8 cellular contexts compared by ENCODE assay signal in genomic region chr2:148643421-148643820, GRCh38. TPM values are rescaled to one million over a fixed set of nuclear protein-coding genes. Genes with fewer than 3 reads are reported as not detected.
A peak's percentile ranks its signal among the peaks of the same experiment; 100 is the strongest.
DNase-seq lines count a peak whose midpoint lies in the region; ATAC-seq and TF ChIP-seq lines count a peak whose summit lies in the region.

No MANE protein-coding gene starts in this region.

- peak; percentile 14 to 39 for ATAC-seq in activated CD4-positive, CD25-positive, alpha-beta regulatory T cell treated with anti-CD3 and anti-CD28 coated beads, Interleukin-2, amount 50 U/mL, for 24 hours
- peak; percentile 18 for ATAC-seq in HG03045 (IDR thresholded peaks at IDR 0.05; ENCODE audit: unreplicated experiment)
- ATAC-seq in GM18498 (IDR thresholded peaks at IDR 0.05; ENCODE audit: unreplicated experiment), result no peak
- ATAC-seq in HG03175 (IDR thresholded peaks at IDR 0.05; ENCODE audit: unreplicated experiment), result no peak

- peak overlapping the region; percentile 95 for H3K4me3 Mint-ChIP-seq in activated naive CD8-positive, alpha-beta T cell treated with anti-CD3 and anti-CD28 coated beads for 36 hours
- peak overlapping the region; percentile 92 for H3K4me3 Mint-ChIP-seq in neural crest cell

- peaks cover 6% of the 10 kb centered on the region for H3K36me3 Mint-ChIP-seq in activated naive CD8-positive, alpha-beta T cell treated with anti-CD3 and anti-CD28 coated beads for 36 hours
- H3K36me3 Mint-ChIP-seq in neural crest cell (ENCODE audit: low read depth), result no peaks in the 10 kb centered on the region

- peak overlapping the region; percentile 93 for H3K27ac Mint-ChIP-seq in activated naive CD8-positive, alpha-beta T cell treated with anti-CD3 and anti-CD28 coated beads for 36 hours
- no peak overlapping the region for H3K27ac Mint-ChIP-seq in neural crest cell (ENCODE audit: unreplicated experiment)

- H3K27me3 Mint-ChIP-seq in activated naive CD8-positive, alpha-beta T cell treated with anti-CD3 and anti-CD28 coated beads for 36 hours, result no peaks in the 10 kb centered on the region
- H3K27me3 Mint-ChIP-seq in neural crest cell (ENCODE audit: low read depth), result peaks cover 26% of the 10 kb centered on the region

- no peak for DNase-seq in activated CD4-positive, CD25-positive, alpha-beta regulatory T cell (lab: John Stamatoyannopoulos, UW)
- no peak for DNase-seq in activated naive CD8-positive, alpha-beta T cell treated with anti-CD3 and anti-CD28 coated beads for 36 hours
- DNase-seq in neural crest cell (ENCODE audit: low read depth, low spot score), result no peak
- no peak for DNase-seq in stimulated activated naive CD4-positive, alpha-beta T cell (lab: John Stamatoyannopoulos, UW)

- H3K4me1 Mint-ChIP-seq in activated naive CD8-positive, alpha-beta T cell treated with anti-CD3 and anti-CD28 coated beads for 36 hours, result peaks cover 28% of the 10 kb centered on the region
- peaks cover 21% of the 10 kb centered on the region for H3K4me1 Mint-ChIP-seq in neural crest cell

- no peaks in the 10 kb centered on the region for H3K9me3 Mint-ChIP-seq in activated naive CD8-positive, alpha-beta T cell treated with anti-CD3 and anti-CD28 coated beads for 36 hours
- no peaks in the 10 kb centered on the region for H3K9me3 Mint-ChIP-seq in neural crest cell

- no peak for TF ChIP-seq CTCF in neural crest cell (conservative IDR thresholded peaks at IDR 0.05)

RNA-seq across cellular contexts. Expression of gene EPC2, which starts 1.1 kb away (rescaled TPM):
- 10 to 100 TPM; 23.9 to 28.5 TPM for total RNA-seq in activated naive CD8-positive, alpha-beta T cell treated with anti-CD3 and anti-CD28 coated beads for 36 hours
- 31.6 and 35.3 TPM in 2 replicates for total RNA-seq in neural crest cell

Comparison
In these comparisons a context has a peak if more than half of its experiments do, and no peak if none do; other contexts are left out.
1. ATAC-seq: peak in activated CD4-positive, CD25-positive, alpha-beta regulatory T cell treated with anti-CD3 and anti-CD28 coated beads, Interleukin-2, amount 50 U/mL, for 24 hours (2 of 2) and HG03045 (single experiment); none in GM18498 (single experiment) and HG03175 (single experiment).